Comparison of ENCODE assay signal across 8 cellular contexts in the genomic region with DNA sequence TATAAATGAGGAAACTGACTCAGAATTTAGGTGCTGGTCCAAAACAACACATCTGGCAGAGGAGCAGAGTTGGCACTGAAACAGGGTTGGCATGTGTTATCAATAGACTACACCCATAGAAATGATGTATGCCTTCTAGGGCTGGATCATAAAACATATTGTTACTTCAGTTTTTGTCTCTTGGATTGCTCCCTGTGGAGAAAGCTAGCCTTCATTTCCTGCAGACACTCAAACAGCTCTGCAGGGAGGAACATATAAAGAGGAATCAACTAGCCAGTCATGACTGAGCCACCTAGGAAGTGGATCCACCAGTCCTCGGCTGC. TPM values are rescaled to one million over a fixed set of nuclear protein-coding genes. Genes with fewer than 3 reads are reported as not detected.
DNase-seq lines count a peak whose midpoint lies in the region; ATAC-seq and TF ChIP-seq lines count a peak whose summit lies in the region.

No MANE protein-coding gene starts in this region.

- no peak overlapping the region for H2BK15ac ChIP-seq in IMR-90 (ENCODE audit: low read depth, low read length)

- no peak overlapping the region for H3K27ac ChIP-seq in IMR-90 (ENCODE audit: insufficient read depth, low read length)
- H3K27ac ChIP-seq in lung (ENCODE audit: low read depth in 1 of 2, low read length in 1 of 2): no peak overlapping the region

- H3K4me2 ChIP-seq in IMR-90 (ENCODE audit: low read depth, low read length): peak overlapping the region; percentile 73

- DNase-seq in ELR (ENCODE audit: low read depth): peak; percentile 7
- no peak for DNase-seq in IMR-90
- DNase-seq in astrocyte of the hippocampus (ENCODE audit: low read depth, low spot score): peak; percentile 1
- DNase-seq in lung (ENCODE audit: low spot score): no peak
- DNase-seq in hepatic stellate cell (ENCODE audit: low spot score): no peak
- DNase-seq in midbrain (lab: John Stamatoyannopoulos, UW): no peak
- DNase-seq in AG08396 (ENCODE audit: low spot score): no peak

- H3K23ac ChIP-seq in IMR-90 (ENCODE audit: low read depth, low read length): no peak overlapping the region

- peak overlapping the region; percentile 65 for H4K5ac ChIP-seq in IMR-90 (ENCODE audit: low read depth, low read length)

- H2AK9ac ChIP-seq in IMR-90 (replicated peaks; ENCODE audit: low read depth, low read length, poor library complexity): no peak overlapping the region

- H3K79me1 ChIP-seq in IMR-90 (ENCODE audit: low read depth in 1 of 2, low read length in 2 of 2): peaks cover 16 to 20% of the 10 kb centered on the region in 2 experiments

- H2BK120ac ChIP-seq in IMR-90 (ENCODE audit: low read depth, low read length): no peak overlapping the region

- CTCF ChIA-PET in IMR-90 (lab: Yijun Ruan, JAX): no interaction called here

- H3K9me1 ChIP-seq in IMR-90 (ENCODE audit: insufficient read depth, low read length): 0 out of 2 replicates have a peak, but pooled peaks cover 2% of the 10 kb centered on the region

- no peak overlapping the region for H3K56ac ChIP-seq in IMR-90 (ENCODE audit: extremely low read depth, insufficient read depth, low read length)

- peak overlapping the region; percentile 89 to 99 for H4K8ac ChIP-seq in IMR-90 (ENCODE audit: low read depth in 2 of 2, low read length in 2 of 2)

- H3K4ac ChIP-seq in IMR-90 (ENCODE audit: low read depth, low read length): 0 out of 2 replicates have a peak overlapping the region, but pooled peaks have one; percentile 16

- POLR2A ChIA-PET in IMR-90 (lab: Charles Lee; ENCODE audit: unreplicated experiment): no interaction called here

- peaks cover 1% of the 10 kb centered on the region; the same call in 1 of the 2 replicates for H3K36me3 ChIP-seq in IMR-90 (ENCODE audit: control insufficient read depth, insufficient read depth, low read length)
- H3K36me3 ChIP-seq in lung (ENCODE audit: control insufficient read depth in 2 of 2, insufficient read depth in 2 of 2, low read length in 2 of 2): peaks cover 4 to 12% of the 10 kb centered on the region in 2 donors

- ATAC-seq in IMR-90 (ENCODE audit: low read depth): no peak
- no peak for ATAC-seq in lung (ENCODE audit: insufficient read depth, low FRiP score)
- ATAC-seq in GM21390 (IDR thresholded peaks at IDR 0.05; ENCODE audit: unreplicated experiment): no peak

- H3K4me1 ChIP-seq in IMR-90 (ENCODE audit: control insufficient read depth, insufficient read depth, low read length) (0 out of 2 replicates have a peak, but pooled peaks cover 3% of the 10 kb centered on the region), lung (ENCODE audit: control insufficient read depth in 2 of 2, insufficient read depth in 2 of 2, low read length in 2 of 2) (peaks cover 3 to 9% of the 10 kb centered on the region in 2 donors)

- H3K4me3 ChIP-seq in IMR-90 (ENCODE audit: insufficient read depth, low read depth, low read length): peak overlapping the region; percentile 96; the same call in 1 of the 2 replicates
- peak overlapping the region; percentile 9 for H3K4me3 ChIP-seq in lung

- no peak for TF ChIP-seq CTCF in IMR-90 (conservative IDR thresholded peaks at IDR 0.05; ENCODE audit: low read depth, low read length)
- TF ChIP-seq CTCF in lung (IDR thresholded peaks at IDR 0.05; ENCODE audit: control extremely low read depth, extremely low read depth): no peak

- no peak overlapping the region for H2BK20ac ChIP-seq in IMR-90 (ENCODE audit: low read depth, low read length)

- H2BK5ac ChIP-seq in IMR-90 (ENCODE audit: low read depth, low read length, poor library complexity, severe bottlenecking): no peak overlapping the region

- in situ Hi-C loops in IMR-90 (cut with MboI; ENCODE audit: low sequenced_read_pairs): no loop called here

- no TSS peak for BruUV-seq in IMR-90 (replicated peaks; lab: Mats Ljungman, UMichigan)

- TF ChIP-seq POLR2A in IMR-90 (IDR thresholded peaks at IDR 0.05; ENCODE audit: low read depth, low read length): no peak

- H2AK5ac ChIP-seq in IMR-90 (ENCODE audit: low read depth, low read length): no peak overlapping the region

- dilution Hi-C loops in IMR-90 (cut with HindIII; ENCODE audit: low sequenced_read_pairs, unreplicated experiment): no loop called here

- H3K27me3 ChIP-seq in IMR-90 (ENCODE audit: control insufficient read depth, insufficient read depth, low read length) (no peaks in the 10 kb centered on the region), lung (ENCODE audit: control insufficient read depth, insufficient read depth) (no peaks in the 10 kb centered on the region)

- H3K9ac ChIP-seq in IMR-90 (ENCODE audit: low read depth, low read length): no peak overlapping the region; the same call in 1 of the 2 replicates

- peak overlapping the region; percentile 94 for H2AFZ ChIP-seq in IMR-90 (replicated peaks; ENCODE audit: low read length, poor library complexity)

- no peak overlapping the region; the same call in 1 of the 2 replicates for H4K91ac ChIP-seq in IMR-90 (ENCODE audit: insufficient read depth, low read depth, low read length)

- intact Hi-C loops in IMR-90 (cut with micrococcal nuclease): loop anchor here (5.0 kb wide), 2 partner anchors 121 to 476 kb away; a partner anchor contains a TSS

- H4K20me1 ChIP-seq in IMR-90 (ENCODE audit: insufficient read depth, low read length): no peaks in the 10 kb centered on the region

- H3K18ac ChIP-seq in IMR-90 (ENCODE audit: low read depth, low read length): no peak overlapping the region

- no peak for TF ChIP-seq RAD21 in IMR-90 (IDR thresholded peaks at IDR 0.05; ENCODE audit: low read length)

- WGBS in IMR-90 (ENCODE audit: extremely low coverage in 2 of 2, insufficient read length in 1 of 2), 2 experiments: no CpG with 5 or more reads among the region's 1 CpG
- WGBS in lung, 2 donors: 48 to 67% methylated on average over 1 of the region's 1 CpG

- H3K9me3 ChIP-seq in IMR-90 (ENCODE audit: control insufficient read depth, insufficient read depth, low read length) (no peaks in the 10 kb centered on the region), lung (ENCODE audit: control insufficient read depth in 2 of 2, insufficient read depth in 1 of 2, low read length in 1 of 2) (no peaks in the 10 kb centered on the region)

- H3K14ac ChIP-seq in IMR-90 (replicated peaks; ENCODE audit: low read depth, low read length): peak overlapping the region; percentile 70

TF ChIP-seq in IMR-90, 13 proteins besides CTCF, POLR2A, EP300 and RAD21:
- no peak for TF ChIP-seq CHD1 (IDR thresholded peaks at IDR 0.05; ENCODE audit: low read depth, low read length)
- TF ChIP-seq MAFK (IDR thresholded peaks at IDR 0.05; ENCODE audit: low read depth, low read length): no peak

RNA-seq across cellular contexts. Expression of a gene that starts 0.5 kb away (rescaled TPM):
- total RNA-seq in IMR-90 (2012; rRNA removed) (186 and 206 TPM in 2 replicates), lung (10 to 100 TPM; 58.8 to 64.9 TPM)
- polyA plus RNA-seq in IMR-90 (2012; rRNA removed) (99.5 and 107 TPM in 2 replicates), lung (10 to 100 TPM; 80.4 to 99.7 TPM)
- 57.2 and 61.6 TPM in 2 replicates for polyA plus RNA-seq in IMR-90 (2012; cell fraction: cytosol; rRNA removed)
- polyA plus RNA-seq in IMR-90 (2012; cell fraction: nucleus; rRNA removed; ENCODE audit: low replicate concordance): 20.9 and 51.0 TPM in 2 replicates

Comparison
In these comparisons a context has a peak if more than half of its experiments do, and no peak if none do; other contexts are left out.
1. DNase-seq: peak in ELR (single experiment) and astrocyte of the hippocampus (single experiment); none in IMR-90 (single experiment), lung (single experiment), hepatic stellate cell (single experiment), midbrain (single experiment) and AG08396 (single experiment).